ENCODE assay signal across 8 cellular contexts in genomic region chr6:26474439-26474881, GRCh38. TPM values are rescaled to one million over a fixed set of nuclear protein-coding genes. Genes with fewer than 3 reads are reported as not detected.
DNase-seq lines count a peak whose midpoint lies in the region; ATAC-seq and TF ChIP-seq lines count a peak whose summit lies in the region.

No MANE protein-coding gene starts in this region.

- in situ Hi-C loops in brain microvascular endothelial cell (cut with HindIII; ENCODE audit: low pct_ligation_motif_present, low sequenced_read_pairs): no loop called here

- TF ChIP-seq CTCF in AG04450 (IDR thresholded peaks at IDR 0.05; ENCODE audit: low read depth, low read length): no peak
- no peak for TF ChIP-seq CTCF in brain microvascular endothelial cell (IDR thresholded peaks at IDR 0.05; ENCODE audit: low read depth, low read length, missing control alignments)

- H3K36me3 ChIP-seq in HUES64 (ENCODE audit: insufficient read depth, low read length) (peaks cover 4% of the 10 kb centered on the region; the same call in 1 of the 2 replicates), brain microvascular endothelial cell (replicated peaks) (no peaks in the 10 kb centered on the region), mucosa of stomach (ENCODE audit: control insufficient read depth, insufficient read depth, low read length) (no peaks in the 10 kb centered on the region)

- H3K27ac ChIP-seq in AG04450 (ENCODE audit: low read depth, low read length) (peak overlapping the region; percentile 88), HUES64 (ENCODE audit: low read depth, low read length) (peak overlapping the region; percentile 22; the same call in 1 of the 2 replicates), brain microvascular endothelial cell (peak overlapping the region; percentile 89)

- POLR2A ChIA-PET in AG04450 (lab: Yijun Ruan, JAX): interaction anchor here (0.6 to 1.5 kb wide), 4 partner anchors 63 to 258 kb away, joined by 3 to 9 read pairs (median 4); partner anchors contain the start of gene HMGN4

- ATAC-seq in GM18511 (IDR thresholded peaks at IDR 0.05; ENCODE audit: unreplicated experiment) (no peak), HG02840 (IDR thresholded peaks at IDR 0.05; ENCODE audit: low FRiP score, unreplicated experiment) (no peak)

- H3K27me3 ChIP-seq in AG04450 (ENCODE audit: control insufficient read depth, insufficient read depth, low read length) (no peaks in the 10 kb centered on the region), HUES64 (ENCODE audit: insufficient read depth, low read length) (no peaks in the 10 kb centered on the region), brain microvascular endothelial cell (replicated peaks) (no peaks in the 10 kb centered on the region), mucosa of stomach (ENCODE audit: control insufficient read depth, insufficient read depth, low read length) (no peaks in the 10 kb centered on the region)

- DNase-seq in AG04450 (ENCODE audit: low read depth, low spot score) (no peak), brain microvascular endothelial cell (no peak)
- no peak for DNase-seq in effector CD8-positive, alpha-beta T cell (lab: John Stamatoyannopoulos, UW)
- no peak for DNase-seq in stimulated activated CD4-positive, alpha-beta T cell treated with anti-CD3 and anti-CD28 coated beads, Interleukin-4, amount 100 ng/mL, for 4 hours

- H3K9ac ChIP-seq in HUES64 (ENCODE audit: low read depth, low read length) (peak overlapping the region; percentile 17; the same call in 1 of the 2 replicates), mucosa of stomach (ENCODE audit: low read length) (peak overlapping the region; percentile 85)

- WGBS in HUES64: 89% methylated on average over 2 of the region's 2 CpGs

- H3K4me1 ChIP-seq in HUES64 (ENCODE audit: insufficient read depth, low read length) (peaks cover 26% of the 10 kb centered on the region), mucosa of stomach (ENCODE audit: control insufficient read depth, insufficient read depth, low read length) (peaks cover 18% of the 10 kb centered on the region)

- H3K9me3 ChIP-seq in AG04450 (ENCODE audit: control insufficient read depth, insufficient read depth, low read length): no peaks in the 10 kb centered on the region
- peaks cover 11% of the 10 kb centered on the region for H3K9me3 ChIP-seq in HUES64 (ENCODE audit: insufficient read depth, low read depth, low read length)
- H3K9me3 ChIP-seq in mucosa of stomach (ENCODE audit: control insufficient read depth, low read length): no peaks in the 10 kb centered on the region

- CTCF ChIA-PET in AG04450 (lab: Charles Lee): interaction anchor here (0.6 to 0.7 kb wide), 2 partner anchors 77 to 133 kb away, joined by 4 to 5 read pairs; no protein-coding TSS in a partner anchor

- H3K4me3 ChIP-seq in AG04450 (ENCODE audit: low read depth, low read length) (peak overlapping the region; percentile 50), HUES64 (ENCODE audit: low read length) (0 out of 2 replicates have a peak overlapping the region, but pooled peaks have one; percentile 33), brain microvascular endothelial cell (ENCODE audit: low read depth, low read length) (peak overlapping the region; percentile 47), mucosa of stomach (ENCODE audit: low read length) (peak overlapping the region; percentile 38)

RNA-seq across cellular contexts. Expression of gene BTN2A1, which starts 16.7 kb away (rescaled TPM):
- polyA plus RNA-seq in AG04450 (2011; rRNA removed): 29.5 TPM in 2 replicates
- polyA minus RNA-seq in AG04450 (2011; rRNA and poly(A)+ RNA removed): 25.0 and 28.4 TPM in 2 replicates
- 6.9 TPM for polyA plus RNA-seq in HUES64 (2013, experiment 1 of 2)
- 6.1 TPM for polyA plus RNA-seq in HUES64 (2013, experiment 2 of 2)

RNA-seq across cellular contexts. Expression of gene BTN1A1, which starts 25.6 kb away (rescaled TPM):
- 0.04 TPM in 1 of 2 replicates, not detected in the other for polyA plus RNA-seq in AG04450 (2011; rRNA removed)
- polyA minus RNA-seq in AG04450 (2011; rRNA and poly(A)+ RNA removed): not detected in 2 replicates
- polyA plus RNA-seq in HUES64 (2013, experiment 1 of 2): 0.15 TPM
- 0.25 TPM for polyA plus RNA-seq in HUES64 (2013, experiment 2 of 2)

RNA-seq across cellular contexts. Expression of gene BTN3A3, which starts 34.2 kb away (rescaled TPM):
- 40.5 and 45.6 TPM in 2 replicates for polyA plus RNA-seq in AG04450 (2011; rRNA removed)
- polyA minus RNA-seq in AG04450 (2011; rRNA and poly(A)+ RNA removed): 44.7 and 46.6 TPM in 2 replicates
- 0.50 TPM for polyA plus RNA-seq in HUES64 (2013, experiment 1 of 2)
- polyA plus RNA-seq in HUES64 (2013, experiment 2 of 2): 0.57 TPM

Comparison
In these comparisons a context has a peak if more than half of its experiments do, and no peak if none do; other contexts are left out.
1. H3K27ac ChIP-seq: peak in every context shown above with its lines; median percentile 89 in brain microvascular endothelial cell; 88 in AG04450; 22 in HUES64.